ENCODE assay signal across 1 cellular context in genomic region chr1:230422221-230422981, GRCh38.
TF ChIP-seq lines count a peak whose summit lies in the region.

No MANE protein-coding gene starts in this region.

TF ChIP-seq in H1, 55 proteins besides CTCF, POLR2A, EP300 and RAD21 (continued from another document):
- TF ChIP-seq, protein P1, sequence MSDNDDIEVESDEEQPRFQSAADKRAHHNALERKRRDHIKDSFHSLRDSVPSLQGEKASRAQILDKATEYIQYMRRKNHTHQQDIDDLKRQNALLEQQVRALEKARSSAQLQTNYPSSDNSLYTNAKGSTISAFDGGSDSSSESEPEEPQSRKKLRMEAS (IDR thresholded peaks at IDR 0.05): no peak
- no peak for TF ChIP-seq JUN (IDR thresholded peaks at IDR 0.05; ENCODE audit: low read depth, low read length)
- TF ChIP-seq SIX5 (IDR thresholded peaks at IDR 0.05; ENCODE audit: low read depth, low read length): no peak
- no peak for TF ChIP-seq SAP30 (IDR thresholded peaks at IDR 0.05; ENCODE audit: insufficient read depth, insufficient replicate concordance, low read length)
- no peak for TF ChIP-seq SP2 (IDR thresholded peaks at IDR 0.05; ENCODE audit: low read length)
- no peak for TF ChIP-seq ZNF274 (IDR thresholded peaks at IDR 0.05; ENCODE audit: borderline replicate concordance, extremely low read depth, low read length)
- TF ChIP-seq USF2 (IDR thresholded peaks at IDR 0.05; ENCODE audit: low read length): no peak
- peak; percentile 41 for TF ChIP-seq ASH2L (IDR thresholded peaks at IDR 0.05; ENCODE audit: low read length)
- no peak for TF ChIP-seq TAF1 (IDR thresholded peaks at IDR 0.05; ENCODE audit: low read depth, low read length)
- no peak for TF ChIP-seq BACH1 (IDR thresholded peaks at IDR 0.05; ENCODE audit: low read length)
- TF ChIP-seq SIRT6 (IDR thresholded peaks at IDR 0.05; ENCODE audit: low read length): no peak
- no peak for TF ChIP-seq SIN3A (conservative IDR thresholded peaks at IDR 0.05 in 1 of 2, IDR thresholded peaks at IDR 0.05 in 1 of 2; ENCODE audit: low read depth in 1 of 2, low read length in 2 of 2)
- TF ChIP-seq TAF7 (optimal IDR thresholded peaks at IDR 0.05; ENCODE audit: borderline replicate concordance, low read depth, low read length): peak; percentile 95
- no peak for TF ChIP-seq POU5F1 (IDR thresholded peaks at IDR 0.05; ENCODE audit: low read depth, low read length)
- no peak for TF ChIP-seq SP1 (IDR thresholded peaks at IDR 0.05; ENCODE audit: low read depth, low read length)
- TF ChIP-seq, protein P2, sequence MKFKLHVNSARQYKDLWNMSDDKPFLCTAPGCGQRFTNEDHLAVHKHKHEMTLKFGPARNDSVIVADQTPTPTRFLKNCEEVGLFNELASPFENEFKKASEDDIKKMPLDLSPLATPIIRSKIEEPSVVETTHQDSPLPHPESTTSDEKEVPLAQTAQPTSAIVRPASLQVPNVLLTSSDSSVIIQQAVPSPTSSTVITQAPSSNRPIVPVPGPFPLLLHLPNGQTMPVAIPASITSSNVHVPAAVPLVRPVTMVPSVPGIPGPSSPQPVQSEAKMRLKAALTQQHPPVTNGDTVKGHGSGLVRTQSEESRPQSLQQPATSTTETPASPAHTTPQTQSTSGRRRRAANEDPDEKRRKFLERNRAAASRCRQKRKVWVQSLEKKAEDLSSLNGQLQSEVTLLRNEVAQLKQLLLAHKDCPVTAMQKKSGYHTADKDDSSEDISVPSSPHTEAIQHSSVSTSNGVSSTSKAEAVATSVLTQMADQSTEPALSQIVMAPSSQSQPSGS (IDR thresholded peaks at IDR 0.05; ENCODE audit: low read length): no peak
- TF ChIP-seq TEAD4 (IDR thresholded peaks at IDR 0.05; ENCODE audit: low read depth, low read length): no peak
- no peak for TF ChIP-seq BCL11A (IDR thresholded peaks at IDR 0.05; ENCODE audit: low read depth in 2 of 2, low read length in 2 of 2)
- TF ChIP-seq CBX5 (IDR thresholded peaks at IDR 0.05; ENCODE audit: low read depth, low read length): no peak
- TF ChIP-seq POLR2AphosphoS5 (IDR thresholded peaks at IDR 0.05; ENCODE audit: low read depth, low read length): peak; percentile 82
- TF ChIP-seq JUND (IDR thresholded peaks at IDR 0.05; ENCODE audit: low read length): no peak
- TF ChIP-seq RNF2 (IDR thresholded peaks at IDR 0.05; ENCODE audit: borderline replicate concordance, low read depth, low read length, missing control alignments, poor library complexity, severe bottlenecking): no peak
- no peak for TF ChIP-seq SUZ12 (IDR thresholded peaks at IDR 0.05; ENCODE audit: low read length)
- TF ChIP-seq CHD7 (IDR thresholded peaks at IDR 0.05; ENCODE audit: insufficient replicate concordance, low read length): no peak
